ENCODE assay signal across 12 cellular contexts in genomic region chr5:179765400-179765799, GRCh38. TPM values are rescaled to one million over a fixed set of nuclear protein-coding genes. Genes with fewer than 3 reads are reported as not detected.
DNase-seq lines count a peak whose midpoint lies in the region; ATAC-seq and TF ChIP-seq lines count a peak whose summit lies in the region.
"Had no signal": no experiment of that assay in that cellular context is flagged by ENCODE, and none has a peak within 500 bp of the region (broad histone marks: within the 10 kb centered on the region; RNA-seq: fewer than 3 reads in every experiment).

No MANE protein-coding gene starts in this region.

- peaks cover 68% of the 10 kb centered on the region for H3K4me1 Mint-ChIP-seq in activated CD4-positive, alpha-beta T cell treated with anti-CD3 and anti-CD28 coated beads for 36 hours
- H3K4me1 Mint-ChIP-seq in CD8-positive, alpha-beta memory T cell = peaks cover 23 to 56% (median 33%) of the 10 kb centered on the region in 3 donors

- no peak for TF ChIP-seq EP300 in tibial nerve (IDR thresholded peaks at IDR 0.05)
- TF ChIP-seq EP300 in suprapubic skin (IDR thresholded peaks at IDR 0.05) = no peak

- POLR2A ChIA-PET in activated CD4-positive, alpha-beta T cell treated with anti-CD3 and anti-CD28 coated beads for 36 hours (lab: Charles Lee) = interaction anchor here (0.6 kb wide), 1 partner anchor 57 kb away, joined by 3 read pairs; no protein-coding TSS in a partner anchor
- POLR2A ChIA-PET in CD8-positive, alpha-beta memory T cell (lab: Charles Lee) = no interaction called here

- H3K27ac Mint-ChIP-seq in activated CD4-positive, alpha-beta T cell treated with anti-CD3 and anti-CD28 coated beads for 36 hours = peak overlapping the region; percentile 64
- H3K27ac Mint-ChIP-seq in CD8-positive, alpha-beta memory T cell = no peak overlapping the region

- no peaks in the 10 kb centered on the region for H3K27me3 Mint-ChIP-seq in activated CD4-positive, alpha-beta T cell treated with anti-CD3 and anti-CD28 coated beads for 36 hours
- no peaks in the 10 kb centered on the region for H3K27me3 Mint-ChIP-seq in CD8-positive, alpha-beta memory T cell

- CTCF ChIA-PET in activated CD4-positive, alpha-beta T cell treated with anti-CD3 and anti-CD28 coated beads for 36 hours (lab: Charles Lee) = interaction anchor here (0.8 kb wide), 1 partner anchor 322 kb away, joined by 3 read pairs; no protein-coding TSS in a partner anchor
- CTCF ChIA-PET in CD8-positive, alpha-beta memory T cell (lab: Charles Lee) = interaction anchor here (0.9 to 6.7 kb wide), 4 partner anchors 12 to 103 kb away, joined by 4 to 61 read pairs (median 9); partner anchors contain the start of gene LTC4S

- H3K9me3 ChIP-seq in adrenal gland (replicated peaks in 1 of 3) (no peaks in the 10 kb centered on the region), tibial nerve (no peaks in the 10 kb centered on the region), suprapubic skin (no peaks in the 10 kb centered on the region)
- no peaks in the 10 kb centered on the region for H3K9me3 ChIP-seq in CD8-positive, alpha-beta memory T cell (ENCODE audit: low read length)
- H3K9me3 ChIP-seq: BLaER1 had no signal

- H3K27me3 ChIP-seq in adrenal gland = no peaks in the 10 kb centered on the region
- no peaks in the 10 kb centered on the region for H3K27me3 ChIP-seq in tibial nerve
- no peaks in the 10 kb centered on the region for H3K27me3 ChIP-seq in suprapubic skin
- H3K27me3 ChIP-seq in CD8-positive, alpha-beta memory T cell (ENCODE audit: insufficient read depth, low read length, poor library complexity, severe bottlenecking) = no peaks in the 10 kb centered on the region
- H3K27me3 ChIP-seq: BLaER1 had no signal

- H3K4me3 ChIP-seq in adrenal gland = no peak overlapping the region
- no peak overlapping the region for H3K4me3 ChIP-seq in tibial nerve
- no peak overlapping the region for H3K4me3 ChIP-seq in suprapubic skin
- no peak overlapping the region for H3K4me3 ChIP-seq in CD8-positive, alpha-beta memory T cell (ENCODE audit: low read length)
- H3K4me3 ChIP-seq: BLaER1 had no signal

- peak; percentile 23 for ATAC-seq in activated CD4-positive, alpha-beta T cell treated with anti-CD3 and anti-CD28 coated beads for 36 hours
- ATAC-seq in left ventricle myocardium superior (peak; percentile 69), GM19324 (IDR thresholded peaks at IDR 0.05; ENCODE audit: low FRiP score, unreplicated experiment) (no peak)

- peak overlapping the region in 3 of 5 donors; percentile 31 to 80 (median 63) for H3K27ac ChIP-seq in adrenal gland
- peak overlapping the region in 3 of 4 donors; percentile 20 to 79 (median 20) for H3K27ac ChIP-seq in tibial nerve
- H3K27ac ChIP-seq in suprapubic skin = no peak overlapping the region
- H3K27ac ChIP-seq in CD8-positive, alpha-beta memory T cell (ENCODE audit: low read depth, low read length) = no peak overlapping the region
- H3K27ac ChIP-seq: BLaER1 had no signal

- no peak for TF ChIP-seq CTCF in adrenal gland (IDR thresholded peaks at IDR 0.05)
- no peak for TF ChIP-seq CTCF in tibial nerve (IDR thresholded peaks at IDR 0.05)
- TF ChIP-seq CTCF in suprapubic skin (IDR thresholded peaks at IDR 0.05) = no peak

- WGBS in adrenal gland, 4 donors = 37 to 55% (median 41%) methylated on average over 11 to 13 of the region's 13 CpGs
- 29 to 33% methylated on average over 13 of the region's 13 CpGs for WGBS in tibial nerve, 2 donors
- 44% methylated on average over 13 of the region's 13 CpGs for WGBS in suprapubic skin

- H3K4me3 Mint-ChIP-seq in activated CD4-positive, alpha-beta T cell treated with anti-CD3 and anti-CD28 coated beads for 36 hours = no peak overlapping the region
- H3K4me3 Mint-ChIP-seq in CD8-positive, alpha-beta memory T cell = no peak overlapping the region

- no peak for DNase-seq in activated CD4-positive, alpha-beta T cell treated with anti-CD3 and anti-CD28 coated beads for 36 hours
- DNase-seq in activated CD4-positive, alpha-beta T cell treated with anti-CD3 and anti-CD28 coated beads for 1 hour = no peak
- DNase-seq in adrenal gland (peak in 4 of 7 donors; percentile 37 to 51 (median 42)), left ventricle myocardium superior (peak; percentile 67), tibial nerve (ENCODE audit: low spot score in 2 of 2) (peak in 1 of 2 donors; percentile 15), suprapubic skin (ENCODE audit: low spot score in 2 of 2) (no peak)
- no peak for DNase-seq in CD8-positive, alpha-beta memory T cell
- DNase-seq: effector CD4-positive, alpha-beta T cell; GOT3; stimulated activated CD4-positive, alpha-beta T cell treated with anti-CD3 and anti-CD28 coated beads, Interleukin-2, amount 100 ng/mL, for 48 hours had no signal

- peaks cover 46 to 70% of the 10 kb centered on the region in 2 donors for H3K4me1 ChIP-seq in adrenal gland (replicated peaks in 1 of 2)
- peaks cover 6 to 61% (median 42%) of the 10 kb centered on the region in 4 donors for H3K4me1 ChIP-seq in tibial nerve
- peaks cover 62% of the 10 kb centered on the region for H3K4me1 ChIP-seq in suprapubic skin
- H3K4me1 ChIP-seq in CD8-positive, alpha-beta memory T cell (ENCODE audit: insufficient read depth, low read length) = peaks cover 25% of the 10 kb centered on the region

- TF ChIP-seq POLR2A in adrenal gland (IDR thresholded peaks at IDR 0.05) (no peak), tibial nerve (IDR thresholded peaks at IDR 0.05) (no peak), suprapubic skin (IDR thresholded peaks at IDR 0.05) (no peak)

- H3K9me3 Mint-ChIP-seq in activated CD4-positive, alpha-beta T cell treated with anti-CD3 and anti-CD28 coated beads for 36 hours (ENCODE audit: low read depth) = no peaks in the 10 kb centered on the region
- H3K9me3 Mint-ChIP-seq in CD8-positive, alpha-beta memory T cell = no peaks in the 10 kb centered on the region

- intact Hi-C loops in activated CD4-positive, alpha-beta T cell treated with anti-CD3 and anti-CD28 coated beads for 36 hours (cut with DNase I, micrococcal nuclease) = no loop called here
- intact Hi-C loops in adrenal gland (cut with DNase I) = no loop called here
- intact Hi-C loops in left ventricle myocardium superior (cut with micrococcal nuclease) = no loop called here

- H3K36me3 Mint-ChIP-seq in activated CD4-positive, alpha-beta T cell treated with anti-CD3 and anti-CD28 coated beads for 36 hours (ENCODE audit: low read depth) = peaks cover 38% of the 10 kb centered on the region
- peaks cover 0 to 58% (median 4%) of the 10 kb centered on the region in 3 donors for H3K36me3 Mint-ChIP-seq in CD8-positive, alpha-beta memory T cell

- H3K36me3 ChIP-seq in adrenal gland (replicated peaks in 1 of 2) (peaks cover 0 to 42% of the 10 kb centered on the region in 2 donors), tibial nerve (peaks cover 4 to 38% (median 7%) of the 10 kb centered on the region in 3 donors), suprapubic skin (peaks cover 34% of the 10 kb centered on the region)
- peaks cover 40% of the 10 kb centered on the region for H3K36me3 ChIP-seq in CD8-positive, alpha-beta memory T cell (ENCODE audit: insufficient read depth, low read length)

RNA-seq across cellular contexts. Expression of gene LTC4S, which starts 28.4 kb away (rescaled TPM):
- under 1 TPM; 0.39 to 0.42 TPM for total RNA-seq in activated CD4-positive, alpha-beta T cell treated with anti-CD3 and anti-CD28 coated beads for 36 hours
- total RNA-seq in adrenal gland (100 to 1,000 TPM in 1 of 8 donors, 10 to 100 TPM in 7; 10.2 to 205 (median 27.0) TPM), left ventricle myocardium superior (7.1 TPM), tibial nerve (10 to 100 TPM in 2 of 4 donors, 1 to 10 TPM in 2; 7.6 to 38.6 (median 18.4) TPM), suprapubic skin (1 to 10 TPM; 3.5 to 7.9 (median 4.5) TPM)
- 10 to 100 TPM in 2 of 3 donors, not detected in 1; 24.1 to 44.4 TPM for polyA plus RNA-seq in adrenal gland
- total RNA-seq in CD8-positive, alpha-beta memory T cell = 1 to 10 TPM in 1 of 2 experiments, under 1 TPM in 1; 0.57 to 1.0 TPM
- polyA plus RNA-seq in CD8-positive, alpha-beta memory T cell = 4.0 TPM

RNA-seq across cellular contexts. Expression of gene MAML1, which starts 32.8 kb away (rescaled TPM):
- total RNA-seq in activated CD4-positive, alpha-beta T cell treated with anti-CD3 and anti-CD28 coated beads for 36 hours = 10 to 100 TPM; 25.4 to 32.6 TPM
- total RNA-seq in adrenal gland (10 to 100 TPM; 20.1 to 70.7 (median 32.4) TPM), left ventricle myocardium superior (13.5 TPM), tibial nerve (10 to 100 TPM; 27.0 to 38.1 (median 31.9) TPM), suprapubic skin (10 to 100 TPM; 26.5 to 45.0 (median 38.6) TPM)
- polyA plus RNA-seq in adrenal gland = 10 to 100 TPM in 2 of 3 donors, 1 to 10 TPM in 1; 7.3 to 19.0 (median 12.6) TPM
- 10 to 100 TPM; 30.4 to 30.9 TPM for total RNA-seq in CD8-positive, alpha-beta memory T cell
- 9.1 TPM for polyA plus RNA-seq in CD8-positive, alpha-beta memory T cell

RNA-seq across cellular contexts. Expression of gene MGAT4B, which starts 41.3 kb away (rescaled TPM):
- 10 to 100 TPM; 52.4 to 62.8 TPM for total RNA-seq in activated CD4-positive, alpha-beta T cell treated with anti-CD3 and anti-CD28 coated beads for 36 hours
- total RNA-seq in adrenal gland (100 to 1,000 TPM in 7 of 8 donors, 10 to 100 TPM in 1; 93.3 to 242 (median 223) TPM), left ventricle myocardium superior (110 TPM), tibial nerve (100 to 1,000 TPM in 1 of 4 donors, 10 to 100 TPM in 3; 52.7 to 153 (median 91.0) TPM), suprapubic skin (100 to 1,000 TPM in 2 of 4 donors, 10 to 100 TPM in 2; 74.5 to 142 (median 97.4) TPM)
- 100 to 1,000 TPM in 2 of 3 donors, 10 to 100 TPM in 1; 80.5 to 192 (median 122) TPM for polyA plus RNA-seq in adrenal gland
- 100 to 1,000 TPM in 1 of 2 experiments, 10 to 100 TPM in 1; 94.0 to 103 TPM for total RNA-seq in CD8-positive, alpha-beta memory T cell
- 21.0 TPM for polyA plus RNA-seq in CD8-positive, alpha-beta memory T cell

RNA-seq across cellular contexts. Expression of gene SQSTM1, which starts 55.3 kb away (rescaled TPM):
- 10 to 100 TPM; 70.6 to 87.6 TPM for total RNA-seq in activated CD4-positive, alpha-beta T cell treated with anti-CD3 and anti-CD28 coated beads for 36 hours
- total RNA-seq in adrenal gland (1,000 to 10,000 TPM in 3 of 8 donors, 100 to 1,000 TPM in 5; 521 to 2,312 (median 919) TPM), left ventricle myocardium superior (434 TPM), tibial nerve (100 to 1,000 TPM; 408 to 463 (median 452) TPM), suprapubic skin (100 to 1,000 TPM; 183 to 282 (median 265) TPM)
- 100 to 1,000 TPM; 258 to 312 (median 292) TPM for polyA plus RNA-seq in adrenal gland
- 100 to 1,000 TPM; 158 to 179 TPM for total RNA-seq in CD8-positive, alpha-beta memory T cell
- polyA plus RNA-seq in CD8-positive, alpha-beta memory T cell = 212 TPM

Comparison
In these comparisons a context has a peak if more than half of its experiments do, and no peak if none do; other contexts are left out.
1. DNase-seq: peak in adrenal gland (4 of 7) and left ventricle myocardium superior (single experiment); none in activated CD4-positive, alpha-beta T cell treated with anti-CD3 and anti-CD28 coated beads for 36 hours (single experiment), activated CD4-positive, alpha-beta T cell treated with anti-CD3 and anti-CD28 coated beads for 1 hour (single experiment), suprapubic skin (0 of 2) and CD8-positive, alpha-beta memory T cell (0 of 5).
2. H3K27ac ChIP-seq: peak in adrenal gland (3 of 5) and tibial nerve (3 of 4); none in suprapubic skin (single experiment) and CD8-positive, alpha-beta memory T cell (single experiment).